In genomic region chr14:73713804-73714655, GRCh38 we compare ENCODE assay signal across 8 cellular contexts. TPM values are rescaled to one million over a fixed set of nuclear protein-coding genes. Genes with fewer than 3 reads are reported as not detected.
DNase-seq lines count a peak whose midpoint lies in the region; ATAC-seq and TF ChIP-seq lines count a peak whose summit lies in the region.

PNMA1 (minus strand) TSS chr14:73714384; CDS start chr14:73713639, 745 bp downstream.

- H3K27me3 ChIP-seq in lower lobe of right lung (ENCODE audit: low read depth), result no peaks in the 10 kb centered on the region

- H3K27ac Mint-ChIP-seq in activated CD8-positive, alpha-beta T cell treated with anti-CD3 and anti-CD28 coated beads, Interleukin-2, amount 10 ng/mL, durations not matched to agents 7 days and 5 days, result peak within 1 kb of the TSS; percentile 96

- intact Hi-C loops in lower lobe of right lung (cut with DNase I), result no loop called here

- peaks cover 23% of the 10 kb centered on the region for H3K4me1 Mint-ChIP-seq in activated CD8-positive, alpha-beta T cell treated with anti-CD3 and anti-CD28 coated beads, Interleukin-2, amount 10 ng/mL, durations not matched to agents 7 days and 5 days (ENCODE audit: low read depth)

- TF ChIP-seq CTCF in C4-2B (conservative IDR thresholded peaks at IDR 0.05) (no peak), lower lobe of right lung (IDR thresholded peaks at IDR 0.05) (no peak)

- CTCF ChIA-PET in activated CD8-positive, alpha-beta T cell treated with anti-CD3 and anti-CD28 coated beads, Interleukin-2, amount 10 ng/mL, durations not matched to agents 7 days and 5 days (lab: Charles Lee), result interaction anchor here (0.8 to 3.1 kb wide), 6 partner anchors 15 to 114 kb away, joined by 3 to 17 read pairs (median 4); no protein-coding TSS in a partner anchor

- no peaks in the 10 kb centered on the region for H3K9me3 Mint-ChIP-seq in activated CD8-positive, alpha-beta T cell treated with anti-CD3 and anti-CD28 coated beads, Interleukin-2, amount 10 ng/mL, durations not matched to agents 7 days and 5 days (ENCODE audit: insufficient read depth)

- H3K4me1 ChIP-seq in lower lobe of right lung, result peaks cover 34% of the 10 kb centered on the region

- ATAC-seq in GM19452 (IDR thresholded peaks at IDR 0.05; ENCODE audit: unreplicated experiment) (peak; percentile 71), lower lobe of right lung (peak; percentile 94)
- ATAC-seq in activated CD8-positive, alpha-beta T cell treated with anti-CD3 and anti-CD28 coated beads, Interleukin-2, amount 10 ng/mL, durations not matched to agents 7 days and 5 days, result peak; percentile 79

- H3K4me3 ChIP-seq in lower lobe of right lung, result peak within 1 kb of the TSS; percentile 88

- H3K27ac ChIP-seq in C4-2B (peak within 1 kb of the TSS; percentile 77), lower lobe of right lung (peak within 1 kb of the TSS; percentile 86)

- H3K36me3 ChIP-seq in lower lobe of right lung, result peaks cover 36% of the 10 kb centered on the region

- H3K27me3 Mint-ChIP-seq in activated CD8-positive, alpha-beta T cell treated with anti-CD3 and anti-CD28 coated beads, Interleukin-2, amount 10 ng/mL, durations not matched to agents 7 days and 5 days (ENCODE audit: low read depth), result no peaks in the 10 kb centered on the region

- H3K9me3 ChIP-seq in lower lobe of right lung, result no peaks in the 10 kb centered on the region

- H3K36me3 Mint-ChIP-seq in activated CD8-positive, alpha-beta T cell treated with anti-CD3 and anti-CD28 coated beads, Interleukin-2, amount 10 ng/mL, durations not matched to agents 7 days and 5 days (ENCODE audit: low read depth), result peaks cover 47% of the 10 kb centered on the region

- POLR2A ChIA-PET in activated CD8-positive, alpha-beta T cell treated with anti-CD3 and anti-CD28 coated beads, Interleukin-2, amount 10 ng/mL, durations not matched to agents 7 days and 5 days (lab: Charles Lee), result interaction anchor here (0.6 to 1.9 kb wide), 6 partner anchors 15 to 304 kb away, joined by 3 to 11 read pairs (median 5); a partner anchor contains a TSS

- DNase-seq in HK-2 (ENCODE audit: unreplicated experiment), result peak; percentile 86
- peak; percentile 80 for DNase-seq in NCI-H82 treated with DMSO at 0.1 percent for 48 hours (lab: John Stamatoyannopoulos, UW; ENCODE audit: unreplicated experiment)
- peak; percentile 90 for DNase-seq in activated CD8-positive, alpha-beta T cell treated with anti-CD3 and anti-CD28 coated beads, Interleukin-2, amount 10 ng/mL, durations not matched to agents 7 days and 5 days
- peak; percentile 95 for DNase-seq in ecto neural progenitor cell (ENCODE audit: low spot score)
- peak; percentile 90 for DNase-seq in lower lobe of right lung
- peak; percentile 60 to 77 (median 74) for DNase-seq in stimulated activated CD4-positive, alpha-beta T cell treated with anti-CD3 and anti-CD28 coated beads, TNF-alpha, amount 100 ng/mL, for 1 hour (ENCODE audit: low read depth in 3 of 3, low spot score in 1 of 3)

- peak within 1 kb of the TSS; percentile 93 for H3K4me3 Mint-ChIP-seq in activated CD8-positive, alpha-beta T cell treated with anti-CD3 and anti-CD28 coated beads, Interleukin-2, amount 10 ng/mL, durations not matched to agents 7 days and 5 days

RNA-seq across cellular contexts. Expression of gene PNMA1, which starts in this region (rescaled TPM):
- 10 to 100 TPM; 24.4 to 25.6 TPM for total RNA-seq in activated CD8-positive, alpha-beta T cell treated with anti-CD3 and anti-CD28 coated beads, Interleukin-2, amount 10 ng/mL, durations not matched to agents 7 days and 5 days
- 24.4 TPM for total RNA-seq in lower lobe of right lung

Comparison
In these comparisons a context has a peak if more than half of its experiments do, and no peak if none do; other contexts are left out.
1. Peak in every context shown above with its lines: DNase-seq, ATAC-seq, H3K4me3 ChIP-seq and H3K27ac ChIP-seq.